ENCODE assay signal across 8 cellular contexts in the genomic region with DNA sequence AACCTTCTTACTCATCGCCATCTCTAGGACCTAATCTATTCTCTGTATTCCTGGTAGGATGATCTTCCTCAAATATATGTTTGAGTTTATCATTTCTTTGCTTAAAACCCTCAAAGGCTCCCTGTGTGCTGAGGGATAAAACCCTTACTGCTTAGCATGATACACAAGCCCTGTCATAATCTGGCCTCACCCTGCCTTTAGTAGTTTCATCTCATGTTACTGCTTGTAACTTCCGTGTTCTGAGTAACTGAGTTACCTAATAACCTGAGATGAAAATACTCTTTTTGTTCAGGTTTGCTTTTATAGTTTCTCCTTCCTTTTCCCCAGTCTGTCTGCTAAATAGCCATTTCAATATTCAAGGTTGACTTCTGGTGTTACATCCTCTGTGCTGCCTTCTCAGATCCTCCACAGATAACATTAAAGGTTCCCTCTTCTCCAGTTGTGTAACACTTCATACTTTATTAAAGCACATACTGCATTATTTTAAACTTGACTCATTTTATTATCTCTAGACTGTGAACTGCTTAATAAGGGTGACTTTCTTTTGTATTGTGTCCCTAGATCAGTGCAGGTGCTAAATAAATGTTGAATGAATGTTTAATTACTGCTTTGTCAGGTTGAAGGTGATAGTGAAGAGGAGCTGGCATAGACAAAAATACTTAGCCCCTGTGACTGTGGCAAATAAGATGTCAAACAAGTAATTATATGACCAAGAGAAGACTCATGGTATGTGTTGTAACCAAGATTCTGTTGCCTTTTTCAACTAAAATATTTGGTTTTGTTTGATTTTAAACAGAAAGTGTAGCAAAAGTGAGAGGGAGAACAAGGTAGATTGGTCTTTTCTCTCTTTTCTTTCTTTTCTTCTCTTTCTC. TPM values are rescaled to one million over a fixed set of nuclear protein-coding genes. Genes with fewer than 3 reads are reported as not detected.
A peak's percentile ranks its signal among the peaks of the same experiment; 100 is the strongest.
DNase-seq lines count a peak whose midpoint lies in the region; ATAC-seq and TF ChIP-seq lines count a peak whose summit lies in the region.

No MANE protein-coding gene starts in this region.

- H3K36me3 ChIP-seq in subcutaneous abdominal adipose tissue (ENCODE audit: control insufficient read depth in 5 of 5, insufficient read depth in 5 of 5, low read length in 5 of 5): peaks cover 0 to 5% (median 0%) of the 10 kb centered on the region in 5 donors

- peaks cover 43% of the 10 kb centered on the region for H3K4me1 ChIP-seq in foreskin keratinocyte
- H3K4me1 ChIP-seq in subcutaneous abdominal adipose tissue (ENCODE audit: control insufficient read depth in 5 of 5, insufficient read depth in 5 of 5, low read length in 5 of 5): peaks cover 0 to 32% (median 21%) of the 10 kb centered on the region in 5 donors

- no peaks in the 10 kb centered on the region for H3K27me3 Mint-ChIP-seq in activated CD4-positive, alpha-beta T cell treated with anti-CD3 and anti-CD28 coated beads, Interleukin-2, amount 10 ng/mL, durations not matched to agents 24 days and 14 days

- no peak overlapping the region for H3K4me3 ChIP-seq in subcutaneous abdominal adipose tissue (ENCODE audit: low read depth in 1 of 5, low read length in 5 of 5)

- DNase-seq in activated CD4-positive, alpha-beta T cell treated with anti-CD3 and anti-CD28 coated beads, Interleukin-2, amount 10 ng/mL, durations not matched to agents 24 days and 14 days: no peak
- no peak for DNase-seq in activated CD4-positive, alpha-beta T cell treated with anti-CD3 and anti-CD28 coated beads for 4 hours
- DNase-seq in OCI-M1 (lab: John Stamatoyannopoulos, UW) (peak; percentile 41), foreskin keratinocyte (peak; percentile 63 to 86), islet precursor cell (no peak), NCI-H1930 (lab: John Stamatoyannopoulos, UW) (no peak), DMS 273 (lab: John Stamatoyannopoulos, UW; ENCODE audit: unreplicated experiment) (no peak)

- peaks cover 16% of the 10 kb centered on the region for H3K36me3 Mint-ChIP-seq in activated CD4-positive, alpha-beta T cell treated with anti-CD3 and anti-CD28 coated beads, Interleukin-2, amount 10 ng/mL, durations not matched to agents 24 days and 14 days (ENCODE audit: low read depth)

- intact Hi-C loops in activated CD4-positive, alpha-beta T cell treated with anti-CD3 and anti-CD28 coated beads, Interleukin-2, amount 10 ng/mL, durations not matched to agents 24 days and 14 days (cut with micrococcal nuclease): no loop called here

- H3K27me3 ChIP-seq in foreskin keratinocyte (no peaks in the 10 kb centered on the region), subcutaneous abdominal adipose tissue (ENCODE audit: control insufficient read depth in 5 of 5, insufficient read depth in 4 of 5, low read length in 5 of 5) (no peaks in the 10 kb centered on the region)

- no peaks in the 10 kb centered on the region for H3K9me3 Mint-ChIP-seq in activated CD4-positive, alpha-beta T cell treated with anti-CD3 and anti-CD28 coated beads, Interleukin-2, amount 10 ng/mL, durations not matched to agents 24 days and 14 days

- H3K27ac Mint-ChIP-seq in activated CD4-positive, alpha-beta T cell treated with anti-CD3 and anti-CD28 coated beads, Interleukin-2, amount 10 ng/mL, durations not matched to agents 24 days and 14 days: peak overlapping the region; percentile 17

- peak overlapping the region in 1 of 5 donors; percentile 21 for H3K9ac ChIP-seq in subcutaneous abdominal adipose tissue (ENCODE audit: low read length in 5 of 5)

- no peak for TF ChIP-seq CTCF in foreskin keratinocyte (conservative IDR thresholded peaks at IDR 0.05)

- peak; percentile 95 for ATAC-seq in foreskin keratinocyte

- H3K4me3 Mint-ChIP-seq in activated CD4-positive, alpha-beta T cell treated with anti-CD3 and anti-CD28 coated beads, Interleukin-2, amount 10 ng/mL, durations not matched to agents 24 days and 14 days: no peak overlapping the region

- peak overlapping the region; percentile 95 for H3K27ac ChIP-seq in foreskin keratinocyte
- H3K27ac ChIP-seq in subcutaneous abdominal adipose tissue (ENCODE audit: low read depth, low read length): peak overlapping the region; percentile 32

- H3K4me1 Mint-ChIP-seq in activated CD4-positive, alpha-beta T cell treated with anti-CD3 and anti-CD28 coated beads, Interleukin-2, amount 10 ng/mL, durations not matched to agents 24 days and 14 days: peaks cover 23% of the 10 kb centered on the region

- no peaks in the 10 kb centered on the region for H3K9me3 ChIP-seq in subcutaneous abdominal adipose tissue (ENCODE audit: control insufficient read depth in 5 of 5, low read length in 5 of 5)

RNA-seq across cellular contexts. Expression of gene NFAT5, which starts 47.8 kb away (rescaled TPM):
- total RNA-seq in activated CD4-positive, alpha-beta T cell treated with anti-CD3 and anti-CD28 coated beads, Interleukin-2, amount 10 ng/mL, durations not matched to agents 24 days and 14 days: 46.3 and 54.6 TPM in 2 replicates
- 25.4 and 25.5 TPM in 2 replicates for total RNA-seq in foreskin keratinocyte
- polyA plus RNA-seq in foreskin keratinocyte: 1.2 and 1.3 TPM in 2 replicates

Comparison
In these comparisons a context has a peak if more than half of its experiments do, and no peak if none do; other contexts are left out.
1. DNase-seq: peak in OCI-M1 (single experiment) and foreskin keratinocyte (2 of 2); none in activated CD4-positive, alpha-beta T cell treated with anti-CD3 and anti-CD28 coated beads, Interleukin-2, amount 10 ng/mL, durations not matched to agents 24 days and 14 days (single experiment), activated CD4-positive, alpha-beta T cell treated with anti-CD3 and anti-CD28 coated beads for 4 hours (0 of 2), islet precursor cell (single experiment), NCI-H1930 (0 of 2) and DMS 273 (single experiment).